ENCODE assay signal across 8 cellular contexts in genomic region chr3:131026321-131027151, GRCh38. TPM values are rescaled to one million over a fixed set of nuclear protein-coding genes. Genes with fewer than 3 reads are reported as not detected.
DNase-seq lines count a peak whose midpoint lies in the region; ATAC-seq and TF ChIP-seq lines count a peak whose summit lies in the region.

Gene ASTE1, minus strand, starts transcription at chr3:131026825. Its CDS starts 1,519 bp downstream, at chr3:131025306.
A gene with protein sequence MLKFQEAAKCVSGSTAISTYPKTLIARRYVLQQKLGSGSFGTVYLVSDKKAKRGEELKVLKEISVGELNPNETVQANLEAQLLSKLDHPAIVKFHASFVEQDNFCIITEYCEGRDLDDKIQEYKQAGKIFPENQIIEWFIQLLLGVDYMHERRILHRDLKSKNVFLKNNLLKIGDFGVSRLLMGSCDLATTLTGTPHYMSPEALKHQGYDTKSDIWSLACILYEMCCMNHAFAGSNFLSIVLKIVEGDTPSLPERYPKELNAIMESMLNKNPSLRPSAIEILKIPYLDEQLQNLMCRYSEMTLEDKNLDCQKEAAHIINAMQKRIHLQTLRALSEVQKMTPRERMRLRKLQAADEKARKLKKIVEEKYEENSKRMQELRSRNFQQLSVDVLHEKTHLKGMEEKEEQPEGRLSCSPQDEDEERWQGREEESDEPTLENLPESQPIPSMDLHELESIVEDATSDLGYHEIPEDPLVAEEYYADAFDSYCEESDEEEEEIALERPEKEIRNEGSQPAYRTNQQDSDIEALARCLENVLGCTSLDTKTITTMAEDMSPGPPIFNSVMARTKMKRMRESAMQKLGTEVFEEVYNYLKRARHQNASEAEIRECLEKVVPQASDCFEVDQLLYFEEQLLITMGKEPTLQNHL (plus strand): TSS chr3:131026877. CDS start chr3:131029709, 2,832 bp downstream.

- H3K4me3 ChIP-seq in DND-41 (ENCODE audit: low read depth in 1 of 2, low read length in 2 of 2) (peak within 1 kb of the TSS; percentile 81 to 93), Peyer's patch (peak within 1 kb of the TSS; percentile 56 to 84 (median 68)), fibroblast of lung (replicated peaks in 1 of 4; ENCODE audit: control extremely low read depth in 1 of 4, insufficient read depth in 1 of 4, low read depth in 3 of 4, low read length in 4 of 4) (peak within 1 kb of the TSS; percentile 80 to 93 (median 88))

- H3K27me3 ChIP-seq in DND-41 (ENCODE audit: insufficient read depth, low read length, poor library complexity), result no peaks in the 10 kb centered on the region
- H3K27me3 ChIP-seq in Peyer's patch, result no peaks in the 10 kb centered on the region
- H3K27me3 ChIP-seq in fibroblast of lung (ENCODE audit: control insufficient read depth, insufficient read depth, low read length), result no peaks in the 10 kb centered on the region

- TF ChIP-seq POLR2A in Peyer's patch (IDR thresholded peaks at IDR 0.05), result peak; percentile 74

- ATAC-seq in DND-41 (ENCODE audit: insufficient read depth, low read depth), result peak; percentile 97
- ATAC-seq in GM21825 (IDR thresholded peaks at IDR 0.05; ENCODE audit: unreplicated experiment), result peak; percentile 96
- peak; percentile 93 to 95 for ATAC-seq in naive thymus-derived CD8-positive, alpha-beta T cell

- no peak for TF ChIP-seq CTCF in DND-41 (IDR thresholded peaks at IDR 0.05; ENCODE audit: borderline replicate concordance, extremely low read depth, low read length, poor library complexity, severe bottlenecking)
- no peak for TF ChIP-seq CTCF in Peyer's patch (IDR thresholded peaks at IDR 0.05)
- TF ChIP-seq CTCF in fibroblast of lung (conservative IDR thresholded peaks at IDR 0.05 in 1 of 2, IDR thresholded peaks at IDR 0.05 in 1 of 2; ENCODE audit: low read depth in 1 of 2, low read length in 2 of 2), result no peak

- H3K79me2 ChIP-seq in DND-41 (ENCODE audit: insufficient read depth, low read length) (peaks cover 16% of the 10 kb centered on the region; the same call in 1 of the 2 replicates), fibroblast of lung (ENCODE audit: control insufficient read depth, insufficient read depth, low read length) (no peaks in the 10 kb centered on the region)

- H3K36me3 ChIP-seq in DND-41 (ENCODE audit: insufficient read depth, low read length) (peaks cover 18% of the 10 kb centered on the region), KOPT-K1 (ENCODE audit: insufficient read depth, low read length) (peaks cover 30% of the 10 kb centered on the region), Peyer's patch (peaks cover 0 to 6% (median 0%) of the 10 kb centered on the region in 3 donors), fibroblast of lung (ENCODE audit: control insufficient read depth, insufficient read depth, low read length) (no peaks in the 10 kb centered on the region)

- H3K4me2 ChIP-seq in DND-41 (ENCODE audit: insufficient read depth, low read length), result peak within 1 kb of the TSS; percentile 93
- peak within 1 kb of the TSS; percentile 86 for H3K4me2 ChIP-seq in fibroblast of lung (ENCODE audit: extremely low read depth, insufficient read depth, low read length)

- H4K20me1 ChIP-seq in DND-41 (ENCODE audit: insufficient read depth, low read length) (no peaks in the 10 kb centered on the region), fibroblast of lung (ENCODE audit: control insufficient read depth, extremely low read depth, insufficient read depth, low read length) (no peaks in the 10 kb centered on the region)

- H3K27ac ChIP-seq in DND-41 (ENCODE audit: low read length) (peak within 1 kb of the TSS; percentile 97), KOPT-K1 (ENCODE audit: low read depth, low read length, poor library complexity, severe bottlenecking) (peak within 1 kb of the TSS; percentile 83), Peyer's patch (peak within 1 kb of the TSS; percentile 79 to 96 (median 88)), fibroblast of lung (ENCODE audit: insufficient read depth, low read length) (peak within 1 kb of the TSS; percentile 97)

- POLR2A ChIA-PET in naive thymus-derived CD8-positive, alpha-beta T cell (lab: Charles Lee), result interaction anchor here (0.6 to 2.0 kb wide), 9 partner anchors 14 to 1391 kb away, joined by 3 to 24 read pairs (median 4); partner anchors contain the start of genes ATP2C1, DNAJC13 and NUDT16

- peak within 1 kb of the TSS; percentile 94 for H3K27ac Mint-ChIP-seq in activated T-helper 1 cell treated with anti-CD3 and anti-CD28 coated beads, Interleukin-12 subunit alpha, Interleukin-12 subunit beta, Interleukin-2, Interleukin-4 antibody, amounts not matched to agents 30 ng/mL and 10 ng/mL and 1 ng/mL, durations not matched to agents 14 hours and 24 hours and 36 hours
- peak within 1 kb of the TSS; percentile 96 to 99 (median 98) for H3K27ac Mint-ChIP-seq in naive thymus-derived CD8-positive, alpha-beta T cell

- H3K4me1 Mint-ChIP-seq in activated T-helper 1 cell treated with anti-CD3 and anti-CD28 coated beads, Interleukin-12 subunit alpha, Interleukin-12 subunit beta, Interleukin-2, Interleukin-4 antibody, amounts not matched to agents 30 ng/mL and 10 ng/mL and 1 ng/mL, durations not matched to agents 14 hours and 24 hours and 36 hours (ENCODE audit: low read depth), result peaks cover 47% of the 10 kb centered on the region
- peaks cover 28 to 61% (median 55%) of the 10 kb centered on the region in 4 donors for H3K4me1 Mint-ChIP-seq in naive thymus-derived CD8-positive, alpha-beta T cell

- intact Hi-C loops in activated T-helper 1 cell treated with anti-CD3 and anti-CD28 coated beads, Interleukin-12 subunit alpha, Interleukin-12 subunit beta, Interleukin-2, Interleukin-4 antibody, amounts not matched to agents 30 ng/mL and 10 ng/mL and 1 ng/mL, durations not matched to agents 14 hours and 24 hours and 36 hours (cut with micrococcal nuclease), result loop anchor here (1.0 to 5.0 kb wide), 8 partner anchors 16 to 1391 kb away; partner anchors contain the start of genes DNAJC13, NUDT16 and PIK3R4

- no peaks in the 10 kb centered on the region for H3K9me3 Mint-ChIP-seq in activated T-helper 1 cell treated with anti-CD3 and anti-CD28 coated beads, Interleukin-12 subunit alpha, Interleukin-12 subunit beta, Interleukin-2, Interleukin-4 antibody, amounts not matched to agents 30 ng/mL and 10 ng/mL and 1 ng/mL, durations not matched to agents 14 hours and 24 hours and 36 hours
- H3K9me3 Mint-ChIP-seq in naive thymus-derived CD8-positive, alpha-beta T cell, result no peaks in the 10 kb centered on the region

- peak within 1 kb of the TSS; percentile 91 for H3K4me3 Mint-ChIP-seq in activated T-helper 1 cell treated with anti-CD3 and anti-CD28 coated beads, Interleukin-12 subunit alpha, Interleukin-12 subunit beta, Interleukin-2, Interleukin-4 antibody, amounts not matched to agents 30 ng/mL and 10 ng/mL and 1 ng/mL, durations not matched to agents 14 hours and 24 hours and 36 hours
- peak within 1 kb of the TSS; percentile 87 to 96 (median 92) for H3K4me3 Mint-ChIP-seq in naive thymus-derived CD8-positive, alpha-beta T cell

- DNase-seq in DND-41 (peak; percentile 90), Peyer's patch (peak; percentile 89 to 95 (median 95)), fibroblast of lung (ENCODE audit: low read depth in 2 of 2) (peak; percentile 76 to 83)
- peak; percentile 88 for DNase-seq in activated T-helper 1 cell treated with anti-CD3 and anti-CD28 coated beads, Interleukin-12 subunit alpha, Interleukin-12 subunit beta, Interleukin-2, Interleukin-4 antibody, amounts not matched to agents 30 ng/mL and 10 ng/mL and 1 ng/mL, durations not matched to agents 14 hours and 24 hours and 36 hours (ENCODE audit: low spot score)
- DNase-seq in naive thymus-derived CD8-positive, alpha-beta T cell, result peak; percentile 84 to 97 (median 94)
- peak; percentile 86 to 92 (median 88) for DNase-seq in stimulated activated naive CD4-positive, alpha-beta T cell (lab: John Stamatoyannopoulos, UW)

- H2AFZ ChIP-seq in DND-41 (ENCODE audit: low read depth, low read length) (peak within 1 kb of the TSS; percentile 99), fibroblast of lung (ENCODE audit: low read length) (peak within 1 kb of the TSS; percentile 99)

- peaks cover 20% of the 10 kb centered on the region for H3K36me3 Mint-ChIP-seq in activated T-helper 1 cell treated with anti-CD3 and anti-CD28 coated beads, Interleukin-12 subunit alpha, Interleukin-12 subunit beta, Interleukin-2, Interleukin-4 antibody, amounts not matched to agents 30 ng/mL and 10 ng/mL and 1 ng/mL, durations not matched to agents 14 hours and 24 hours and 36 hours (ENCODE audit: low read depth)
- peaks cover 4 to 24% (median 24%) of the 10 kb centered on the region in 3 donors for H3K36me3 Mint-ChIP-seq in naive thymus-derived CD8-positive, alpha-beta T cell

- H3K9ac ChIP-seq in DND-41 (ENCODE audit: low read depth, low read length), result peak within 1 kb of the TSS; percentile 94
- H3K9ac ChIP-seq in fibroblast of lung (ENCODE audit: insufficient read depth, low read length), result peak within 1 kb of the TSS; percentile 92

- H3K4me1 ChIP-seq in DND-41 (ENCODE audit: insufficient read depth, low read length), result peaks cover 55% of the 10 kb centered on the region
- peaks cover 3 to 51% (median 7%) of the 10 kb centered on the region in 4 donors for H3K4me1 ChIP-seq in Peyer's patch
- H3K4me1 ChIP-seq in fibroblast of lung (ENCODE audit: control insufficient read depth, extremely low read depth, insufficient read depth, low read length), result no peaks in the 10 kb centered on the region

- H3K9me3 ChIP-seq in DND-41 (ENCODE audit: insufficient read depth, low read length, severe bottlenecking) (no peaks in the 10 kb centered on the region), KOPT-K1 (ENCODE audit: insufficient read depth, low read length, poor library complexity, severe bottlenecking) (no peaks in the 10 kb centered on the region), Peyer's patch (no peaks in the 10 kb centered on the region), fibroblast of lung (ENCODE audit: control insufficient read depth, insufficient read depth, low read depth, low read length) (no peaks in the 10 kb centered on the region)

- H3K27me3 Mint-ChIP-seq in activated T-helper 1 cell treated with anti-CD3 and anti-CD28 coated beads, Interleukin-12 subunit alpha, Interleukin-12 subunit beta, Interleukin-2, Interleukin-4 antibody, amounts not matched to agents 30 ng/mL and 10 ng/mL and 1 ng/mL, durations not matched to agents 14 hours and 24 hours and 36 hours (ENCODE audit: insufficient read depth), result no peaks in the 10 kb centered on the region
- no peaks in the 10 kb centered on the region for H3K27me3 Mint-ChIP-seq in naive thymus-derived CD8-positive, alpha-beta T cell

RNA-seq across cellular contexts. Expression of gene ASTE1, which starts in this region (rescaled TPM):
- 10 to 100 TPM in 3 of 4 donors, 1 to 10 TPM in 1; 7.4 to 34.1 (median 18.0) TPM for total RNA-seq in Peyer's patch
- total RNA-seq in activated T-helper 1 cell treated with anti-CD3 and anti-CD28 coated beads, Interleukin-12 subunit alpha, Interleukin-12 subunit beta, Interleukin-2, Interleukin-4 antibody, amounts not matched to agents 30 ng/mL and 10 ng/mL and 1 ng/mL, durations not matched to agents 14 hours and 24 hours and 36 hours, result 9.6 and 14.6 TPM in 2 replicates
- total RNA-seq in fibroblast of lung, result 6.6 and 8.7 TPM in 2 replicates
- polyA plus RNA-seq in fibroblast of lung, result 5.8 and 6.3 TPM in 2 replicates
- polyA plus RNA-seq in fibroblast of lung (2012), result 3.3 and 3.6 TPM in 2 replicates
- 1.3 and 4.5 TPM in 2 replicates for polyA minus RNA-seq in fibroblast of lung (ENCODE audit: low replicate concordance)
- total RNA-seq in naive thymus-derived CD8-positive, alpha-beta T cell, result 10 to 100 TPM; 26.0 to 30.8 TPM
- 10 to 100 TPM; 16.3 to 25.4 (median 22.8) TPM for polyA plus RNA-seq in naive thymus-derived CD8-positive, alpha-beta T cell

RNA-seq across cellular contexts. Expression of the second gene that starts in this region (rescaled TPM):
- total RNA-seq in Peyer's patch (1 to 10 TPM; 3.5 to 8.6 (median 5.5) TPM), fibroblast of lung (13.0 and 14.4 TPM in 2 replicates)
- total RNA-seq in activated T-helper 1 cell treated with anti-CD3 and anti-CD28 coated beads, Interleukin-12 subunit alpha, Interleukin-12 subunit beta, Interleukin-2, Interleukin-4 antibody, amounts not matched to agents 30 ng/mL and 10 ng/mL and 1 ng/mL, durations not matched to agents 14 hours and 24 hours and 36 hours, result 0.51 and 1.2 TPM in 2 replicates
- 3.3 and 4.3 TPM in 2 replicates for polyA plus RNA-seq in fibroblast of lung
- 2.5 and 2.8 TPM in 2 replicates for polyA plus RNA-seq in fibroblast of lung (2012)
- polyA minus RNA-seq in fibroblast of lung (ENCODE audit: low replicate concordance), result 0.48 and 1.6 TPM in 2 replicates
- total RNA-seq in naive thymus-derived CD8-positive, alpha-beta T cell, result 1 to 10 TPM; 5.2 to 5.7 TPM
- 1 to 10 TPM in 2 of 3 donors, under 1 TPM in 1; 0.82 to 2.3 (median 1.2) TPM for polyA plus RNA-seq in naive thymus-derived CD8-positive, alpha-beta T cell

Comparison
In these comparisons a context has a peak if more than half of its experiments do, and no peak if none do; other contexts are left out.
1. Peak in every context shown above with its lines: DNase-seq, ATAC-seq, H3K4me3 ChIP-seq and H3K27ac ChIP-seq.